In the genomic region with DNA sequence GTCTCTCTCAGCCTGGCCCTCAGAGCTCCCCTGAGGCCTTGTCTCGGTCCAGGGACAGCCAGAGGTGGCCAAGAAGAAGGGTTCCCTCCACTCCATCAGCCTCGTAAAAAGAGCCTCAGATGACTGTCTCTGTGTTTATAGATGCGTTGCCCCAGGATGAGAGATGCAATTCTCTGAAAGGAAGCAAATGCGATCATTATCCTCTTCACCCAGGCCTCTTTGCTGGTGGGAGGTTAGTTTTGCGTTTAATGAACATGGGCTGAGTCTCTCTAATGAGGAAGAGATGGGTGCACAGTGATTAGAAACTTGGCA, we compare ENCODE assay signal across 21 cellular contexts.
"Had no signal": no experiment of that assay in that cellular context is flagged by ENCODE, and none has a peak within 500 bp of the region (broad histone marks: within the 10 kb centered on the region; RNA-seq: fewer than 3 reads in every experiment).

No MANE protein-coding gene starts in this region.

- H3K4me3 ChIP-seq: dorsolateral prefrontal cortex, esophagus muscularis mucosa, gastrocnemius medialis, heart right ventricle, mucosa of descending colon, prostate gland, right lobe of liver, suprapubic skin, thyroid gland, upper lobe of left lung, uterus had no signal

- H3K27ac Mint-ChIP-seq: naive thymus-derived CD8-positive, alpha-beta T cell; stimulated activated effector memory CD8-positive, alpha-beta T cell treated with anti-CD3 and anti-CD28 coated beads, Interleukin-12 subunit alpha, Interleukin-12 subunit beta, amount 100 ng/mL, for 72 hours had no signal

- H3K4me3 Mint-ChIP-seq: naive thymus-derived CD8-positive, alpha-beta T cell; stimulated activated effector memory CD8-positive, alpha-beta T cell treated with anti-CD3 and anti-CD28 coated beads, Interleukin-12 subunit alpha, Interleukin-12 subunit beta, amount 100 ng/mL, for 72 hours had no signal

- H3K36me3 Mint-ChIP-seq: naive thymus-derived CD8-positive, alpha-beta T cell; stimulated activated effector memory CD8-positive, alpha-beta T cell treated with anti-CD3 and anti-CD28 coated beads, Interleukin-12 subunit alpha, Interleukin-12 subunit beta, amount 100 ng/mL, for 72 hours had no signal

- H3K9ac ChIP-seq: parathyroid adenoma had no signal

- H3K27ac ChIP-seq: dorsolateral prefrontal cortex, esophagus muscularis mucosa, gastrocnemius medialis, heart right ventricle, parathyroid adenoma, prostate gland, right lobe of liver, suprapubic skin, thyroid gland, upper lobe of left lung, uterus had no signal

- H3K27me3 ChIP-seq: right lobe of liver, thyroid gland, uterus had no signal

- H3K4me1 ChIP-seq: esophagus muscularis mucosa, gastrocnemius medialis, heart right ventricle, parathyroid adenoma, prostate gland, right lobe of liver, suprapubic skin, thyroid gland, upper lobe of left lung, uterus had no signal

- H3K9me3 ChIP-seq: gastrocnemius medialis, mucosa of descending colon, prostate gland, right lobe of liver, suprapubic skin, thyroid gland, upper lobe of left lung, uterus had no signal

- H3K36me3 ChIP-seq: esophagus muscularis mucosa, gastrocnemius medialis, heart right ventricle, prostate gland, right lobe of liver, suprapubic skin, thyroid gland, upper lobe of left lung, uterus had no signal

- H3K9me3 Mint-ChIP-seq: naive thymus-derived CD8-positive, alpha-beta T cell; stimulated activated effector memory CD8-positive, alpha-beta T cell treated with anti-CD3 and anti-CD28 coated beads, Interleukin-12 subunit alpha, Interleukin-12 subunit beta, amount 100 ng/mL, for 72 hours had no signal

- H3K4me1 Mint-ChIP-seq: stimulated activated effector memory CD8-positive, alpha-beta T cell treated with anti-CD3 and anti-CD28 coated beads, Interleukin-12 subunit alpha, Interleukin-12 subunit beta, amount 100 ng/mL, for 72 hours had no signal

- ATAC-seq: gastrocnemius medialis; heart right ventricle; left lobe of liver; mucosa of descending colon; naive thymus-derived CD8-positive, alpha-beta T cell; right lobe of liver; stimulated activated effector memory CD8-positive, alpha-beta T cell treated with anti-CD3 and anti-CD28 coated beads, Interleukin-12 subunit alpha, Interleukin-12 subunit beta, amount 100 ng/mL, for 72 hours; stimulated activated naive CD8-positive, alpha-beta T cell treated with anti-CD3 and anti-CD28 coated beads, Interleukin-15, Interleukin-2, amounts not matched to agents 100 U/mL and 50 U/mL, for 24 hours had no signal

- DNase-seq: cortex of kidney; effector CD8-positive, alpha-beta T cell; occipital lobe; stimulated activated CD4-positive, alpha-beta T cell treated with anti-CD3 and anti-CD28 coated beads, Interleukin-4, amount 100 ng/mL, for 1 hour; stimulated activated CD8-positive, alpha-beta memory T cell treated with anti-CD3 and anti-CD28 coated beads, Interleukin-4, amount 100 ng/mL, for 48 hours; stimulated activated naive CD8-positive, alpha-beta T cell treated with anti-CD3 and anti-CD28 coated beads, Interleukin-15, Interleukin-2, amounts not matched to agents 100 U/mL and 50 U/mL, for 24 hours; thyroid gland; uterus had no signal
